In genomic region chr14:102772781-102773570, GRCh38 we compare ENCODE assay signal across 9 cellular contexts. TPM values are rescaled to one million over a fixed set of nuclear protein-coding genes. Genes with fewer than 3 reads are reported as not detected.
DNase-seq lines count a peak whose midpoint lies in the region; ATAC-seq and TF ChIP-seq lines count a peak whose summit lies in the region.
"Had no signal": no experiment of that assay in that cellular context is flagged by ENCODE, and none has a peak within 500 bp of the region (broad histone marks: within the 10 kb centered on the region; RNA-seq: fewer than 3 reads in every experiment).

No MANE protein-coding gene starts in this region.

- H3K36me3 Mint-ChIP-seq in T-helper 1 cell treated with Interleukin-12 subunit alpha and Interleukin-12 subunit beta and Interleukin-4 antibody, amounts not matched to agents 30 μg/mL and 1 μg/mL, for 36 hours (ENCODE audit: low read depth) = no peaks in the 10 kb centered on the region

- no peak overlapping the region for H3K9ac ChIP-seq in MM.1S (ENCODE audit: low read length)
- H3K9ac ChIP-seq in adipocyte (ENCODE audit: low read length) = no peak overlapping the region

- no peak for ATAC-seq in GM21447 (IDR thresholded peaks at IDR 0.05; ENCODE audit: unreplicated experiment)

- no peaks in the 10 kb centered on the region for H3K27me3 ChIP-seq in MM.1S (replicated peaks; ENCODE audit: insufficient read depth, low read length)
- H3K27me3 ChIP-seq in adipocyte (replicated peaks; ENCODE audit: control insufficient read depth, insufficient read depth, low read length) = peaks cover 25% of the 10 kb centered on the region
- H3K27me3 ChIP-seq in osteoblast (ENCODE audit: insufficient read depth, low read length) = no peaks in the 10 kb centered on the region

- H3K27ac Mint-ChIP-seq in T-helper 1 cell treated with Interleukin-12 subunit alpha and Interleukin-12 subunit beta and Interleukin-4 antibody, amounts not matched to agents 30 μg/mL and 1 μg/mL, for 36 hours = peak overlapping the region; percentile 43

- no peak overlapping the region for H3K27ac ChIP-seq in MM.1S (ENCODE audit: low read length)
- no peak overlapping the region for H3K27ac ChIP-seq in osteoblast (ENCODE audit: low read depth, low read length)

- TF ChIP-seq CTCF in MM.1S (IDR thresholded peaks at IDR 0.05; ENCODE audit: low read length) (peak; percentile 10; the same call in 1 of the 2 replicates), osteoblast (IDR thresholded peaks at IDR 0.05; ENCODE audit: extremely low read depth, low read depth, low read length) (no peak)

- H3K36me3 ChIP-seq in MM.1S (replicated peaks; ENCODE audit: insufficient read depth, low read length) = no peaks in the 10 kb centered on the region
- no peaks in the 10 kb centered on the region for H3K36me3 ChIP-seq in adipocyte (ENCODE audit: control insufficient read depth, insufficient read depth, low read length, severe bottlenecking)
- no peaks in the 10 kb centered on the region for H3K36me3 ChIP-seq in osteoblast (ENCODE audit: insufficient read depth, low read length)

- H3K9me3 ChIP-seq in MM.1S (replicated peaks; ENCODE audit: insufficient read depth, low read length) (no peaks in the 10 kb centered on the region), adipocyte (ENCODE audit: control insufficient read depth, low read length) (no peaks in the 10 kb centered on the region), osteoblast (ENCODE audit: low read depth, low read length) (no peaks in the 10 kb centered on the region)

- no peaks in the 10 kb centered on the region for H3K79me2 ChIP-seq in MM.1S (ENCODE audit: low read length)
- no peaks in the 10 kb centered on the region for H3K79me2 ChIP-seq in osteoblast (ENCODE audit: insufficient read depth, low read length)

- H3K4me3 ChIP-seq in MM.1S (ENCODE audit: low read length) (no peak overlapping the region), adipocyte (ENCODE audit: low read length) (no peak overlapping the region), osteoblast (ENCODE audit: insufficient read depth, low read length) (no peak overlapping the region)

- DNase-seq in T-helper 1 cell = no peak
- no peak for DNase-seq in MM.1S
- DNase-seq in adipocyte (ENCODE audit: low read depth) = peak; percentile 13
- DNase-seq in osteoblast (ENCODE audit: insufficient read length, low spot score, missing footprints) = peak; percentile 88
- no peak for DNase-seq in GM19238 (ENCODE audit: insufficient read length, low spot score)
- no peak for DNase-seq in anterior cingulate cortex (lab: John Stamatoyannopoulos, UW)
- DNase-seq: nucleus accumbens had no signal

- no peaks in the 10 kb centered on the region for H3K9me2 ChIP-seq in MM.1S (replicated peaks; ENCODE audit: insufficient read depth, low read length)

- no peaks in the 10 kb centered on the region for H3K9me3 Mint-ChIP-seq in T-helper 1 cell treated with Interleukin-12 subunit alpha and Interleukin-12 subunit beta and Interleukin-4 antibody, amounts not matched to agents 30 μg/mL and 1 μg/mL, for 36 hours

- H3K4me3 Mint-ChIP-seq in T-helper 1 cell treated with Interleukin-12 subunit alpha and Interleukin-12 subunit beta and Interleukin-4 antibody, amounts not matched to agents 30 μg/mL and 1 μg/mL, for 36 hours = no peak overlapping the region

- H3K4me1 ChIP-seq in MM.1S (ENCODE audit: low read length) (0 out of 2 replicates have a peak, but pooled peaks cover 4% of the 10 kb centered on the region), adipocyte (ENCODE audit: control insufficient read depth, insufficient read depth, low read length) (peaks cover 16% of the 10 kb centered on the region), osteoblast (ENCODE audit: insufficient read depth, low read length) (peaks cover 15% of the 10 kb centered on the region)

- peaks cover 3% of the 10 kb centered on the region for H3K27me3 Mint-ChIP-seq in T-helper 1 cell treated with Interleukin-12 subunit alpha and Interleukin-12 subunit beta and Interleukin-4 antibody, amounts not matched to agents 30 μg/mL and 1 μg/mL, for 36 hours (ENCODE audit: low read depth)

- peaks cover 24% of the 10 kb centered on the region for H3K4me1 Mint-ChIP-seq in T-helper 1 cell treated with Interleukin-12 subunit alpha and Interleukin-12 subunit beta and Interleukin-4 antibody, amounts not matched to agents 30 μg/mL and 1 μg/mL, for 36 hours (ENCODE audit: low read depth)

- no peaks in the 10 kb centered on the region for H3F3A ChIP-seq in MM.1S (ENCODE audit: insufficient read depth, low read length)

- H2AFZ ChIP-seq in MM.1S (ENCODE audit: low read length) = no peak overlapping the region
- no peak overlapping the region for H2AFZ ChIP-seq in osteoblast (ENCODE audit: low read length)

- H4K20me1 ChIP-seq in MM.1S (ENCODE audit: insufficient read depth, low read length) (no peaks in the 10 kb centered on the region), osteoblast (ENCODE audit: insufficient read depth, low read length) (no peaks in the 10 kb centered on the region)

- no peak overlapping the region for H3K4me2 ChIP-seq in MM.1S (ENCODE audit: low read depth, low read length)
- H3K4me2 ChIP-seq in osteoblast (ENCODE audit: insufficient read depth, low read length) = no peak overlapping the region

RNA-seq across cellular contexts. Expression of gene TRAF3, which starts 4.3 kb away (rescaled TPM):
- 19.5 and 23.3 TPM in 2 replicates for total RNA-seq in osteoblast

Comparison
In these comparisons a context has a peak if more than half of its experiments do, and no peak if none do; other contexts are left out.
1. DNase-seq: peak in adipocyte (single experiment) and osteoblast (single experiment); none in T-helper 1 cell (0 of 5), MM.1S (single experiment), GM19238 (single experiment) and anterior cingulate cortex (0 of 58).